8 cellular contexts compared by ENCODE assay signal in the genomic region with DNA sequence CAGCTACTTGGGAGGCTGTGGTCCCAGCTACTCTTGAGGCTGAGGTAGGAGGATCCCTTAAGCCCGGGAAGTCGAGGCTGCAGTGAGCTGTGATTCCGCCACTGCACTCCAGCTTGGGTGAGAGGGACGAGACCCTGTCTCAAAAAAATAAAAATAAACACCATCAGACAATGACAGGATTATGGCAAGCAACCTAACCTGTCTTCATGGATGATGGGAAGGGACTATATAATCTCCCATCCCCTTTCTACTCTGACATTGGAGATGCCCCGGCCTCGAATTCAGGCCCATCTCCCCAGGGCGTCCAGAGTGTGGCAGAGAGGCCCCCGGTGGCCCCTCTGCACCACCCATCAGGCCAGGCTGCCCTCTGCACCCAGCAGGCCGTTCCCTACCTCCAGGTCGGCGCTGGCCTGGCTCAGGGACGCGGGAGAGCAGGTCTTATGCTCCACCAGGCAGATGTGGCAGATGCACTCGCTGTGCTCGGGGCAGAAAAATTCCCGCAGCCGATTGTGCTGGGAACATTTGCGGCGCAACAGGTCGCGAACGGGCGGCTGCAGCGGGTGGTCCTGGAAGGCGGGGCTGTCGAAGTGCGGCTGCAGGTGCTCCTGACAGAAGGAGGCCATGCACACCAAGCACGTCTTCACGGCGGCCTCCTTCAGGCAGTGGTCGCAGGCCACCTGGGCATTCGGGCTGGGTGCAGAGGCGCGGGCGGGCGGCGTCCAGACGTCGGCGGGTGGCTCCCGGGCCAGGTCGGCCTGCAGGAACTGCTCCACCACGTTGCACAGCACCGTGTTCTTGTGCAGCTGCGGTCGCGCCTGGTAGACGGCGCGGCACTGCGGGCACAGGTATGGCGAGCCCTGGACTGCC. TPM values are rescaled to one million over a fixed set of nuclear protein-coding genes. Genes with fewer than 3 reads are reported as not detected.
A peak's percentile ranks its signal among the peaks of the same experiment; 100 is the strongest.
DNase-seq lines count a peak whose midpoint lies in the region; ATAC-seq and TF ChIP-seq lines count a peak whose summit lies in the region.

No MANE protein-coding gene starts in this region.

- H3K9me3 ChIP-seq in CD8-positive, alpha-beta T cell (ENCODE audit: low read length) = no peaks in the 10 kb centered on the region
- H3K9me3 ChIP-seq in SJCRH30 (replicated peaks) (peaks cover 6% of the 10 kb centered on the region; the same call in 1 of the 2 replicates), muscle layer of duodenum (ENCODE audit: control insufficient read depth in 1 of 2, low read length in 2 of 2) (no peaks in the 10 kb centered on the region)

- no peaks in the 10 kb centered on the region for H3K36me3 ChIP-seq in CD8-positive, alpha-beta T cell (ENCODE audit: insufficient read depth, low read length)
- H3K36me3 ChIP-seq in SJCRH30 (no peaks in the 10 kb centered on the region), muscle layer of duodenum (ENCODE audit: control insufficient read depth in 1 of 2, insufficient read depth in 2 of 2, low read length in 2 of 2) (peaks cover 0 to 1% of the 10 kb centered on the region in 2 donors)

- H3K4me3 ChIP-seq in CD8-positive, alpha-beta T cell (ENCODE audit: low read depth, low read length) = peak overlapping the region; percentile 99
- peak overlapping the region; percentile 62 for H3K4me3 ChIP-seq in SJCRH30
- peak overlapping the region; percentile 68 to 99 for H3K4me3 ChIP-seq in muscle layer of duodenum (ENCODE audit: low read depth in 1 of 2, low read length in 2 of 2)

- peaks cover 22% of the 10 kb centered on the region for H3K36me3 Mint-ChIP-seq in CD8-positive, alpha-beta T cell
- H3K36me3 Mint-ChIP-seq in endothelial cell (ENCODE audit: low read depth, unreplicated experiment) = no peaks in the 10 kb centered on the region

- peak in 1 of 7 experiments; percentile 29 for DNase-seq in CD8-positive, alpha-beta T cell
- DNase-seq in SJCRH30 = no peak
- peak; percentile 21 for DNase-seq in endothelial cell (ENCODE audit: low spot score)
- DNase-seq in 8988T = no peak
- DNase-seq in D341Med (ENCODE audit: low spot score) = no peak

- peaks cover 9% of the 10 kb centered on the region for H3K9me3 Mint-ChIP-seq in CD8-positive, alpha-beta T cell
- no peaks in the 10 kb centered on the region for H3K9me3 Mint-ChIP-seq in endothelial cell (ENCODE audit: unreplicated experiment)

- POLR2A ChIA-PET in CD8-positive, alpha-beta T cell (lab: Charles Lee) = interaction anchor here (0.5 to 3.7 kb wide), 9 partner anchors 19 to 93 kb away, joined by 3 to 32 read pairs (median 5); partner anchors contain the start of genes C17orf67, DGKE and SCPEP1

- intact Hi-C loops in CD8-positive, alpha-beta T cell (cut with DNase I, micrococcal nuclease) = no loop called here

- peak overlapping the region; percentile 94 for H3K27ac Mint-ChIP-seq in CD8-positive, alpha-beta T cell
- no peak overlapping the region for H3K27ac Mint-ChIP-seq in endothelial cell (ENCODE audit: unreplicated experiment)

- TF ChIP-seq CTCF in CD8-positive, alpha-beta T cell (IDR thresholded peaks at IDR 0.05) = no peak
- TF ChIP-seq CTCF in endothelial cell (IDR thresholded peaks at IDR 0.05; ENCODE audit: unreplicated experiment) = no peak

- ATAC-seq in CD8-positive, alpha-beta T cell = peak; percentile 62
- ATAC-seq in GM19328 (IDR thresholded peaks at IDR 0.05; ENCODE audit: unreplicated experiment) (peak; percentile 26), HG03280 (IDR thresholded peaks at IDR 0.05; ENCODE audit: unreplicated experiment) (peak; percentile 37)

- H3K27me3 Mint-ChIP-seq in CD8-positive, alpha-beta T cell (ENCODE audit: low read depth) = no peaks in the 10 kb centered on the region
- H3K27me3 Mint-ChIP-seq in endothelial cell (ENCODE audit: unreplicated experiment) = peaks cover 15% of the 10 kb centered on the region

- H3K4me1 Mint-ChIP-seq in CD8-positive, alpha-beta T cell (ENCODE audit: low read depth) = peaks cover 49% of the 10 kb centered on the region
- peaks cover 12% of the 10 kb centered on the region for H3K4me1 Mint-ChIP-seq in endothelial cell (ENCODE audit: unreplicated experiment)

- peak overlapping the region; percentile 78 for H3K27ac ChIP-seq in CD8-positive, alpha-beta T cell (ENCODE audit: low read depth, low read length)
- no peak overlapping the region for H3K27ac ChIP-seq in SJCRH30
- peak overlapping the region; percentile 85 for H3K27ac ChIP-seq in muscle layer of duodenum (ENCODE audit: low read length)

- H3K27me3 ChIP-seq in CD8-positive, alpha-beta T cell (ENCODE audit: insufficient read depth, low read length) = no peaks in the 10 kb centered on the region
- H3K27me3 ChIP-seq in SJCRH30 = no peaks in the 10 kb centered on the region
- H3K27me3 ChIP-seq in muscle layer of duodenum (ENCODE audit: low read depth, low read length) = no peaks in the 10 kb centered on the region

- H3K4me1 ChIP-seq in CD8-positive, alpha-beta T cell (ENCODE audit: insufficient read depth, low read length) = peaks cover 33% of the 10 kb centered on the region
- H3K4me1 ChIP-seq in SJCRH30 = peaks cover 18% of the 10 kb centered on the region
- peaks cover 23 to 25% of the 10 kb centered on the region in 2 donors for H3K4me1 ChIP-seq in muscle layer of duodenum (ENCODE audit: control insufficient read depth in 1 of 2, insufficient read depth in 2 of 2, low read length in 2 of 2)

- H3K4me3 Mint-ChIP-seq in CD8-positive, alpha-beta T cell = peak overlapping the region; percentile 96
- peak overlapping the region; percentile 91 for H3K4me3 Mint-ChIP-seq in endothelial cell (ENCODE audit: unreplicated experiment)

- CTCF ChIA-PET in CD8-positive, alpha-beta T cell (lab: Charles Lee) = interaction anchor here (0.9 to 5.2 kb wide), 4 partner anchors 19 to 94 kb away, joined by 3 to 18 read pairs (median 10); no protein-coding TSS in a partner anchor

RNA-seq across cellular contexts. Expression of gene TRIM25, which starts 0.6 kb away (rescaled TPM):
- total RNA-seq in CD8-positive, alpha-beta T cell = 10 to 100 TPM; 28.6 to 30.8 TPM
- 2.7 and 3.0 TPM in 2 replicates for total RNA-seq in SJCRH30 (2014; rRNA removed; shearing (Covaris generic))
- total RNA-seq in endothelial cell (ENCODE audit: unreplicated experiment) = 13.8 TPM

RNA-seq across cellular contexts. Expression of gene COIL, which starts 47.6 kb away (rescaled TPM):
- total RNA-seq in CD8-positive, alpha-beta T cell = 10 to 100 TPM; 24.1 to 24.3 TPM
- 24.8 and 28.2 TPM in 2 replicates for total RNA-seq in SJCRH30 (2014; rRNA removed; shearing (Covaris generic))
- total RNA-seq in endothelial cell (ENCODE audit: unreplicated experiment) = 14.6 TPM
